In genomic region chr5:35306716-35307365, GRCh38 we compare ENCODE assay signal across 21 cellular contexts.
DNase-seq lines count a peak whose midpoint lies in the region; ATAC-seq and TF ChIP-seq lines count a peak whose summit lies in the region.
"Had no signal": no experiment of that assay in that cellular context is flagged by ENCODE, and none has a peak within 500 bp of the region (broad histone marks: within the 10 kb centered on the region; RNA-seq: fewer than 3 reads in every experiment).

No MANE protein-coding gene starts in this region.

- BruUV-seq in PC-3 (replicated peaks; lab: Mats Ljungman, UMichigan): no TSS peak

- WGBS in SK-N-SH (ENCODE audit: low lambda C conversion rate): 10% methylated on average over 1 of the region's 1 CpG

- TF ChIP-seq EP300 in SK-N-SH (IDR thresholded peaks at IDR 0.05; ENCODE audit: borderline replicate concordance in 1 of 2, low read depth in 1 of 2, low read length in 1 of 2): no peak

- CTCF ChIA-PET in SK-N-SH (lab: Yijun Ruan, JAX): no interaction called here
- CTCF ChIA-PET in PC-3 (lab: Charles Lee): no interaction called here

- H3K4me2 ChIP-seq in SK-N-SH (no peak overlapping the region), PC-3 (ENCODE audit: low read length) (no peak overlapping the region)
- H3K4me2 ChIP-seq: BLaER1, GM23338 had no signal

- no peak overlapping the region for H3K9ac ChIP-seq in SK-N-SH
- no peak overlapping the region for H3K9ac ChIP-seq in PC-3 (ENCODE audit: low read length)
- H3K9ac ChIP-seq: BLaER1 had no signal

- DNase-seq in SK-N-SH: no peak
- DNase-seq in PC-3: peak; percentile 46
- no peak for DNase-seq in left lobe of liver (ENCODE audit: low spot score)
- no peak for DNase-seq in uterus
- no peak for DNase-seq in HT-29 (ENCODE audit: low spot score)
- DNase-seq in GM10266 (ENCODE audit: extremely low spot score): no peak
- no peak for DNase-seq in activated gamma-delta T cell treated with Interleukin-2 at 50 U/mL for 16 hours
- DNase-seq: CD4-positive, alpha-beta T cell; DMS53; H9; KBM-7; MM.1S; NCI-H1417; NCI-H1694 treated with DMSO at 0.1 percent for 48 hours; NCI-H2081; NCI-H2227 treated with DMSO at 0.1 percent for 48 hours; NCI-H526 treated with DMSO at 0.1 percent for 48 hours had no signal

- H3F3A ChIP-seq in SK-N-SH (replicated peaks; ENCODE audit: insufficient read depth) (no peaks in the 10 kb centered on the region), PC-3 (ENCODE audit: low read length, unreplicated experiment) (no peaks in the 10 kb centered on the region)

- H3K4me1 ChIP-seq in SK-N-SH (ENCODE audit: control insufficient read depth in 1 of 2, insufficient read depth in 2 of 2, low read depth in 1 of 2, low read length in 1 of 2) (peaks cover 0 to 9% of the 10 kb centered on the region in 2 experiments; a peak in 1 of 4 replicates), PC-3 (ENCODE audit: insufficient read depth, low read length) (0 out of 2 replicates have a peak, but pooled peaks cover 5% of the 10 kb centered on the region), uterus (peaks cover 3 to 6% of the 10 kb centered on the region in 2 donors)
- H3K4me1 ChIP-seq: BLaER1, SJSA1 had no signal

- no peak for TF ChIP-seq CTCF in SK-N-SH (IDR thresholded peaks at IDR 0.05)
- TF ChIP-seq CTCF in PC-3 (conservative IDR thresholded peaks at IDR 0.05; ENCODE audit: low read depth, low read length): no peak
- no peak for TF ChIP-seq CTCF in uterus (IDR thresholded peaks at IDR 0.05)
- no peak for TF ChIP-seq CTCF in GM10266 (IDR thresholded peaks at IDR 0.05; ENCODE audit: control insufficient read depth, insufficient read depth, low read depth, missing control alignments)

- POLR2A ChIA-PET in SK-N-SH (lab: Yijun Ruan, JAX) (no interaction called here), PC-3 (lab: Charles Lee; ENCODE audit: unreplicated experiment) (no interaction called here)

- H3K27me3 ChIP-seq in SK-N-SH (ENCODE audit: insufficient read depth) (no peaks in the 10 kb centered on the region), PC-3 (ENCODE audit: low read length) (peaks cover 29% of the 10 kb centered on the region), uterus (no peaks in the 10 kb centered on the region)
- H3K27me3 ChIP-seq: BLaER1, SJSA1 had no signal

- H3K9me3 ChIP-seq in SK-N-SH (no peaks in the 10 kb centered on the region), PC-3 (ENCODE audit: low read length) (no peaks in the 10 kb centered on the region), uterus (no peaks in the 10 kb centered on the region)
- H3K9me3 ChIP-seq: BLaER1, SJSA1 had no signal

- H3K27ac ChIP-seq in SK-N-SH (ENCODE audit: low read depth in 2 of 2, low read length in 1 of 2): no peak overlapping the region
- no peak overlapping the region for H3K27ac ChIP-seq in PC-3 (ENCODE audit: low read length)
- peak overlapping the region; percentile 26 to 66 for H3K27ac ChIP-seq in uterus
- H3K27ac ChIP-seq: BLaER1, SJSA1 had no signal

- no peaks in the 10 kb centered on the region for H4K20me1 ChIP-seq in SK-N-SH (ENCODE audit: insufficient read depth)
- no peaks in the 10 kb centered on the region for H4K20me1 ChIP-seq in PC-3 (ENCODE audit: low read length)
- H4K20me1 ChIP-seq: BLaER1 had no signal

- no peaks in the 10 kb centered on the region for H3K9me2 ChIP-seq in SK-N-SH
- no peaks in the 10 kb centered on the region for H3K9me2 ChIP-seq in PC-3 (replicated peaks; ENCODE audit: low read length)

- no peaks in the 10 kb centered on the region for H3K79me2 ChIP-seq in SK-N-SH (ENCODE audit: insufficient read depth)
- no peaks in the 10 kb centered on the region for H3K79me2 ChIP-seq in PC-3 (ENCODE audit: low read length)

- no peak overlapping the region for H3K4me3 ChIP-seq in SK-N-SH (ENCODE audit: low read depth in 2 of 2, low read length in 1 of 2)
- no peak overlapping the region for H3K4me3 ChIP-seq in PC-3 (ENCODE audit: low read length)
- no peak overlapping the region for H3K4me3 ChIP-seq in uterus
- H3K4me3 ChIP-seq: BLaER1, GM23338, SJSA1 had no signal

- no peaks in the 10 kb centered on the region for H3K36me3 ChIP-seq in SK-N-SH (replicated peaks in 1 of 2; ENCODE audit: control insufficient read depth in 1 of 2, insufficient read depth in 2 of 2, low read length in 1 of 2)
- H3K36me3 ChIP-seq in PC-3 (ENCODE audit: low read depth, low read length): no peaks in the 10 kb centered on the region
- no peaks in the 10 kb centered on the region for H3K36me3 ChIP-seq in uterus
- H3K36me3 ChIP-seq: BLaER1, SJSA1 had no signal

- intact Hi-C loops in PC-3 (cut with micrococcal nuclease): no loop called here
- intact Hi-C loops in uterus (cut with DNase I; ENCODE audit: low total_unique reads): no loop called here

- ATAC-seq in SK-N-SH treated with all-trans-retinoic acid at 6 μM for 48 hours (peak; percentile 71), PC-3 (no peak), left lobe of liver (peak; percentile 21)
- ATAC-seq: GM23338 had no signal

- TF ChIP-seq RAD21 in SK-N-SH (IDR thresholded peaks at IDR 0.05; ENCODE audit: low read length): no peak

- no peak for TF ChIP-seq POLR2A in uterus (IDR thresholded peaks at IDR 0.05)

- H2AFZ ChIP-seq in SK-N-SH (ENCODE audit: low read depth) (no peak overlapping the region), PC-3 (ENCODE audit: low read length) (no peak overlapping the region)
- H2AFZ ChIP-seq: GM23338 had no signal

TF ChIP-seq in SK-N-SH treated with all-trans-retinoic acid at 6 μM for 48 hours, 23 proteins besides CTCF, POLR2A, EP300 and RAD21:
- TF ChIP-seq ZNF565 (CRISPR knock-in tag; conservative IDR thresholded peaks at IDR 0.05; ENCODE audit: low read depth) (no peak), ISL1 (CRISPR knock-in tag; IDR thresholded peaks at IDR 0.05) (peak; percentile 35; the same call in 1 of the 2 replicates)

TF ChIP-seq in SK-N-SH, 30 proteins besides CTCF, POLR2A, EP300 and RAD21:
- TF ChIP-seq GATA2 (CRISPR knock-in tag; IDR thresholded peaks at IDR 0.05): no peak
- TF ChIP-seq JUND (IDR thresholded peaks at IDR 0.05): no peak
- no peak for TF ChIP-seq RFX5 (IDR thresholded peaks at IDR 0.05; ENCODE audit: low read length)
- TF ChIP-seq MXI1 (IDR thresholded peaks at IDR 0.05; ENCODE audit: low read depth, low read length): no peak
- no peak for TF ChIP-seq MAX (IDR thresholded peaks at IDR 0.05; ENCODE audit: low read depth)
- no peak for TF ChIP-seq PBX3 (IDR thresholded peaks at IDR 0.05)
- no peak for TF ChIP-seq NRF1 (IDR thresholded peaks at IDR 0.05; ENCODE audit: low read depth, low read length)

Comparison
In these comparisons a context has a peak if more than half of its experiments do, and no peak if none do; other contexts are left out.
1. H3K27ac ChIP-seq: peak in uterus (2 of 2); none in SK-N-SH (0 of 2) and PC-3 (single experiment).